1 cellular context compared by ENCODE assay signal in the genomic region with DNA sequence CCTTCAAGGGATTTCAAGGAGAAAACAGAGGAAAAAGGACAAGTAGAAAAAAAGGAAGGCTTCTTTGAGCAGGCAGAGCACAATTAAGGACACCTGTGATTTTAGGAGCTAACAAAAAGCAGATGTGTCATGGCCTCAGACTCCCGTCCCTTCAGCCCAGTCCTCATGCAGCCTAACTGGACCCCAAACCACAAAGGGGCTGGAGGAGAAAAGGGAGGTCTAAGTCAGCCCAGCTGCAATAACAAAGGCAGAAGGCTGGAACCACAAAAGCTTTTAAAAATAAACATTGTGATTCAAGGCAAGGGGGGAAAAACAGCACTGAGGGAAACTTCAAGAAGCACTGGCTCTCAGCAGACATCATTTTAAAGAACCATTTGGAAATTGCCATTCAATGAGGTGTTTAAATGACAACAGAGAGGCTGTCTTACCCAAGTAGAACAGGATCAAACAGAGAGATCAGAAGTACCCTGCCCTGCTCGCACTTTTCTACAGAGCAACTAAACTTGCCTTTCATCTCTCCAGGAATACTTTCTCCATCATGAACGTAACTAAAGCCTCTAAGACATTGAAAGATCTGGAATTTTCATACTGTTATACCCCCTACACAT.
TF ChIP-seq lines count a peak whose summit lies in the region.

No MANE protein-coding gene starts in this region.

TF ChIP-seq in HEK293, 187 proteins besides CTCF, POLR2A, EP300 and RAD21 (continued from another document):
- TF ChIP-seq ZNF549 (tag by site-specific recombination; IDR thresholded peaks at IDR 0.05) (no peak), HOXA7 (CRISPR knock-in tag; IDR thresholded peaks at IDR 0.05; ENCODE audit: borderline replicate concordance) (no peak), ZNF624 (tag by site-specific recombination; IDR thresholded peaks at IDR 0.05) (no peak), ZNF223 (tag by site-specific recombination; IDR thresholded peaks at IDR 0.05) (no peak), ZNF2 (tag by site-specific recombination; IDR thresholded peaks at IDR 0.05) (no peak), ZNF266 (tag by site-specific recombination; IDR thresholded peaks at IDR 0.05; ENCODE audit: low read depth) (no peak)
